In the genomic region with DNA sequence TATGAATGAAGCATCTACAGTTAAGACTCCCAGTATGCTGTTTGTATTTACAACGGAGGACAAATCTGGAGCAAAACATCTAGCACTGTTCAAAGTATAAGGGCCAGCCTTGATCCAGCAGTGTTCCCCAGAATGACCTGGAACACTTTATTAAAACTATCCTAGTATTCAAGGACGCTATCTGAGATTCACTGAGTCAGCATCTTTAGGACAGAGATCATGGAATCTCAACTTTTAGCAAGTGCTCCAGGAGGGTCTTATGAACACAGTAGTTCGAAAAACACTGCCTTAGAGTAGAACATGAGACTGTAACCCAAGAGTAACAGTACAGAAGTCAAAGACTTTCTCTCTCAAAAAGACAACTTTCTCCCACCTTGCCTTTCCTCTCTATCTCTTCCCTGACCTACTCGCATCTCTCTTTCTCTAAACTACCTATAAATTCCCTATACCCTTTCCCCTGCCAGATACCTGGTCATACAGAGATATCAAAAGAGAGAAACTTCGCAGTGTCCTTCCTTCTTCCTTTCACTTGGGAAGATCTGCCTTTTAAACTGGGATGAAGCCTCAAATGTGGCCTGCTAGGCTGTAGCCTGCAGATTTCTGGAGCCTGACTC, we compare ENCODE assay signal across 2 cellular contexts.
TF ChIP-seq lines count a peak whose summit lies in the region.

No MANE protein-coding gene starts in this region.

TF ChIP-seq in A549, 52 proteins besides CTCF, POLR2A, EP300 and RAD21:
- TF ChIP-seq, protein P1, sequence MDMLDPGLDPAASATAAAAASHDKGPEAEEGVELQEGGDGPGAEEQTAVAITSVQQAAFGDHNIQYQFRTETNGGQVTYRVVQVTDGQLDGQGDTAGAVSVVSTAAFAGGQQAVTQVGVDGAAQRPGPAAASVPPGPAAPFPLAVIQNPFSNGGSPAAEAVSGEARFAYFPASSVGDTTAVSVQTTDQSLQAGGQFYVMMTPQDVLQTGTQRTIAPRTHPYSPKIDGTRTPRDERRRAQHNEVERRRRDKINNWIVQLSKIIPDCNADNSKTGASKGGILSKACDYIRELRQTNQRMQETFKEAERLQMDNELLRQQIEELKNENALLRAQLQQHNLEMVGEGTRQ (IDR thresholded peaks at IDR 0.05) = no peak
- no peak for TF ChIP-seq EHF (CRISPR knock-in tag; IDR thresholded peaks at IDR 0.05)
- TF ChIP-seq ZC3H11A (IDR thresholded peaks at IDR 0.05) = no peak
- TF ChIP-seq GATA3 (IDR thresholded peaks at IDR 0.05; ENCODE audit: borderline replicate concordance) = no peak
- TF ChIP-seq MAZ (IDR thresholded peaks at IDR 0.05; ENCODE audit: borderline replicate concordance, low read depth, low read length) = no peak
- no peak for TF ChIP-seq FOSL2 (IDR thresholded peaks at IDR 0.05)
- TF ChIP-seq FOSL2 (CRISPR knock-in tag; IDR thresholded peaks at IDR 0.05) = no peak
- TF ChIP-seq MAFK (IDR thresholded peaks at IDR 0.05; ENCODE audit: partially characterized antibody) = peak; percentile 98
- TF ChIP-seq RARB (CRISPR knock-in tag; IDR thresholded peaks at IDR 0.05) = no peak
TF ChIP-seq in A549: peak in this region for 1.

TF ChIP-seq in WTC11, 78 proteins besides CTCF, POLR2A, EP300 and RAD21:
- no peak for TF ChIP-seq SOX15 (CRISPR knock-in tag; IDR thresholded peaks at IDR 0.05)
- TF ChIP-seq, protein P2, sequence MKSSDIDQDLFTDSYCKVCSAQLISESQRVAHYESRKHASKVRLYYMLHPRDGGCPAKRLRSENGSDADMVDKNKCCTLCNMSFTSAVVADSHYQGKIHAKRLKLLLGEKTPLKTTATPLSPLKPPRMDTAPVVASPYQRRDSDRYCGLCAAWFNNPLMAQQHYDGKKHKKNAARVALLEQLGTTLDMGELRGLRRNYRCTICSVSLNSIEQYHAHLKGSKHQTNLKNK (CRISPR knock-in tag; IDR thresholded peaks at IDR 0.05) = no peak
- TF ChIP-seq FOXP1 (CRISPR knock-in tag; IDR thresholded peaks at IDR 0.05; ENCODE audit: borderline replicate concordance) = no peak
- no peak for TF ChIP-seq SMAD3 (CRISPR knock-in tag; IDR thresholded peaks at IDR 0.05; ENCODE audit: borderline replicate concordance)
- TF ChIP-seq, protein P3, sequence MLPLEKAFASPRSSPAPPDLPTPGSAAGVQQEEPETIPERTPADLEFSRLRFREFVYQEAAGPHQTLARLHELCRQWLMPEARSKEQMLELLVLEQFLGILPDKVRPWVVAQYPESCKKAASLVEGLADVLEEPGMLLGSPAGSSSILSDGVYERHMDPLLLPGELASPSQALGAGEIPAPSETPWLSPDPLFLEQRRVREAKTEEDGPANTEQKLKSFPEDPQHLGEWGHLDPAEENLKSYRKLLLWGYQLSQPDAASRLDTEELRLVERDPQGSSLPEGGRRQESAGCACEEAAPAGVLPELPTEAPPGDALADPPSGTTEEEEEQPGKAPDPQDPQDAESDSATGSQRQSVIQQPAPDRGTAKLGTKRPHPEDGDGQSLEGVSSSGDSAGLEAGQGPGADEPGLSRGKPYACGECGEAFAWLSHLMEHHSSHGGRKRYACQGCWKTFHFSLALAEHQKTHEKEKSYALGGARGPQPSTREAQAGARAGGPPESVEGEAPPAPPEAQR (CRISPR knock-in tag; IDR thresholded peaks at IDR 0.05) = no peak
TF ChIP-seq in WTC11: peak in this region for 0.
